39 cellular contexts compared by ENCODE assay signal in the genomic region with DNA sequence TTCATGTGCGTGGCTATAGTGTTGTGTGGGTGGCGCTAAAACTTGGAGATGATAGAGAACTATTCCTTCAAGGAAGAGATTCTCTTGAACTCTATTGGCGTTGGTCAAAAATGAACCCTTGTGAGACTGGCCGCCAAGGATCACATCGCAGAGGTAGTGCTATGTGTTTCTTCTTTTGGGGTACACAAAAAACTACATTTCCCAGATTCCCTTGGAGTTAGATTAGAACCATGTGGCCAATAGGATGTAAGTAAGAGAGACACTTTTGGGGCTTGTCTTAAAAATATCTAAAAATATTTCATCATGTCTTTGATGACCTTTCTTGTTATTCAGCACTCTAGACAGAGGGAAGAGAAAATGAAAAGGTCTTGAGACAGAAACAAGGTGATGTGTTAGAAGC. TPM values are rescaled to one million over a fixed set of nuclear protein-coding genes. Genes with fewer than 3 reads are reported as not detected.
"Had no signal": no experiment of that assay in that cellular context is flagged by ENCODE, and none has a peak within 500 bp of the region (broad histone marks: within the 10 kb centered on the region; RNA-seq: fewer than 3 reads in every experiment).

No MANE protein-coding gene starts in this region.

- H3K27me3 ChIP-seq: MG63 had no signal

- H3K9me3 ChIP-seq: MG63 had no signal

- H3K36me3 ChIP-seq: MG63 had no signal

- DNase-seq: Karpas-422, Kasumi-1, MG63, MM.1S, MV-4-11, NCI-H1048, NCI-H1092, NCI-H1092 treated with DMSO at 0.1 percent for 48 hours, NCI-H1105, NCI-H1105 treated with DMSO at 0.1 percent for 48 hours, NCI-H1417, NCI-H1417 treated with DMSO at 0.1 percent for 48 hours, NCI-H1436, NCI-H1436 treated with DMSO at 0.1 percent for 48 hours, NCI-H146, NCI-H1694, NCI-H1694 treated with DMSO at 0.1 percent for 48 hours, NCI-H187, NCI-H187 treated with DMSO at 0.1 percent for 48 hours, NCI-H1930, NCI-H2029, NCI-H2029 treated with DMSO at 0.1 percent for 48 hours, NCI-H2081, NCI-H2081 treated with DMSO at 0.1 percent for 48 hours, NCI-H2107, NCI-H2171, NCI-H2171 treated with DMSO at 0.1 percent for 48 hours, NCI-H2227 treated with DMSO at 0.1 percent for 48 hours, NCI-H226, NCI-H345, NCI-H446, NCI-H446 treated with DMSO at 0.1 percent for 48 hours, NCI-H510A, NCI-H510A treated with DMSO at 0.1 percent for 48 hours, NCI-H524 had no signal

- H3K4me3 ChIP-seq: MG63 had no signal

RNA-seq across cellular contexts. Expression of a gene that starts 25.4 kb away (rescaled TPM):
- total RNA-seq: LHCN-M2, M059J, MCF 10A, NCI-H460 had no signal
